ENCODE assay signal across 8 cellular contexts in genomic region chr1:209755926-209756607, GRCh38.
DNase-seq lines count a peak whose midpoint lies in the region; ATAC-seq and TF ChIP-seq lines count a peak whose summit lies in the region.

A gene with protein sequence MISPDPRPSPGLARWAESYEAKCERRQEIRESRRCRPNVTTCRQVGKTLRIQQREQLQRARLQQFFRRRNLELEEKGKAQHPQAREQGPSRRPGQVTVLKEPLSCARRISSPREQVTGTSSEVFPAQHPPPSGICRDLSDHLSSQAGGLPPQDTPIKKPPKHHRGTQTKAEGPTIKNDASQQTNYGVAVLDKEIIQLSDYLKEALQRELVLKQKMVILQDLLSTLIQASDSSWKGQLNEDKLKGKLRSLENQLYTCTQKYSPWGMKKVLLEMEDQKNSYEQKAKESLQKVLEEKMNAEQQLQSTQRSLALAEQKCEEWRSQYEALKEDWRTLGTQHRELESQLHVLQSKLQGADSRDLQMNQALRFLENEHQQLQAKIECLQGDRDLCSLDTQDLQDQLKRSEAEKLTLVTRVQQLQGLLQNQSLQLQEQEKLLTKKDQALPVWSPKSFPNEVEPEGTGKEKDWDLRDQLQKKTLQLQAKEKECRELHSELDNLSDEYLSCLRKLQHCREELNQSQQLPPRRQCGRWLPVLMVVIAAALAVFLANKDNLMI (plus strand): TSS chr1:209756053. CDS start chr1:209760040, 3,987 bp downstream.

- DNase-seq in UCSD-AML1 (lab: John Stamatoyannopoulos, UW; ENCODE audit: unreplicated experiment), result peak; percentile 62
- DNase-seq in central memory CD4-positive, alpha-beta T cell, result peak; percentile 84
- DNase-seq in stimulated activated CD4-positive, alpha-beta T cell treated with anti-CD3 and anti-CD28 coated beads, Interleukin-4, amount 100 ng/mL, for 1 hour, result peak; percentile 62
- no peak for DNase-seq in NCI-H1417 treated with DMSO at 0.1 percent for 48 hours (lab: John Stamatoyannopoulos, UW)
- DNase-seq in NCI-H146 (lab: John Stamatoyannopoulos, UW), result no peak
- no peak for DNase-seq in NCI-H82 treated with DMSO at 0.1 percent for 48 hours (lab: John Stamatoyannopoulos, UW; ENCODE audit: unreplicated experiment)

- peak; percentile 66 for TF ChIP-seq POLR2A in GM19193 (IDR thresholded peaks at IDR 0.05; ENCODE audit: extremely low read depth, insufficient read depth, insufficient read length)

- peak; percentile 81 for ATAC-seq in HG03139 (IDR thresholded peaks at IDR 0.05; ENCODE audit: unreplicated experiment)

Comparison
In these comparisons a context has a peak if more than half of its experiments do, and no peak if none do; other contexts are left out.
1. DNase-seq: peak in UCSD-AML1 (single experiment), central memory CD4-positive, alpha-beta T cell (single experiment) and stimulated activated CD4-positive, alpha-beta T cell treated with anti-CD3 and anti-CD28 coated beads, Interleukin-4, amount 100 ng/mL, for 1 hour (single experiment); none in NCI-H1417 treated with DMSO at 0.1 percent for 48 hours (single experiment), NCI-H146 (single experiment) and NCI-H82 treated with DMSO at 0.1 percent for 48 hours (single experiment).